In the genomic region with DNA sequence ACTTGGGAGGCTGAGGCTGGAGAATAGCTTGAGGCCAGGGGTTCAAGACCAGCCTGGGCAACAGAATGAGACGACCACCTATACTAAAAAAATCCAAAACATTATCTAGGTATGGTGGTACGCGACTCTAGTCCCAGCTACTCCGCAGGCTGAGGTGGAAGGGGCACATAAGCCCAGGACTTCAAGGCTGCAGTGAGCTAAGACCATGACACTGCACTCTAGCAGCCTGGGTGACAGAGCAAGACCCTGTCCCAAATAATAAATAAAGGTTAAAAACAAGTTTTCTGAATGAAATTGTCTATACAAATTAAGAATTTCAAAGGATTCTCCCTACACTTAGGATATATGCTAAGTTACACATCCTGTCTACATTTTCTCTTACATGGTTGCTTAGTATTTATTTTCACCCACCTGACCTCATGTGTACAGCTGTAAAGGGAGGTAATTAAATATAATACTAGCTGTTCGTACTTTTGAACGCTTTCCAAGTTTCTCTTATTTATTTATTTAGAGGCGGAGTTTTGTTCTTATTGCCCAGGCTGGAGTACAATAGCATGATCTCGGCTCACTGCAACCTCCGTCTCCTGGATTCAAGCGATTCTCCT, we compare ENCODE assay signal across 8 cellular contexts. TPM values are rescaled to one million over a fixed set of nuclear protein-coding genes. Genes with fewer than 3 reads are reported as not detected.
DNase-seq lines count a peak whose midpoint lies in the region; ATAC-seq and TF ChIP-seq lines count a peak whose summit lies in the region.

No MANE protein-coding gene starts in this region.

- no peak for TF ChIP-seq CTCF in left ventricle myocardium inferior (IDR thresholded peaks at IDR 0.05; ENCODE audit: borderline replicate concordance)
- no peak for TF ChIP-seq CTCF in liver (IDR thresholded peaks at IDR 0.05; ENCODE audit: low read depth, low read length, missing input control)

- H3K9me3 ChIP-seq in left ventricle myocardium inferior (replicated peaks) (no peaks in the 10 kb centered on the region), liver (ENCODE audit: control insufficient read depth in 4 of 4, low read length in 3 of 4) (no peaks in the 10 kb centered on the region)

- peaks cover 3% of the 10 kb centered on the region for H3K36me3 Mint-ChIP-seq in activated CD8-positive, alpha-beta T cell treated with anti-CD3 and anti-CD28 coated beads, Interleukin-2, amount 10 ng/mL, durations not matched to agents 7 days and 5 days (ENCODE audit: low read depth)

- intact Hi-C loops in left ventricle myocardium inferior (cut with micrococcal nuclease) = no loop called here
- intact Hi-C loops in left cardiac atrium (cut with DNase I) = loop anchor here in 1 of 2 donors (5.0 kb wide), 1 partner anchor 51 kb away; no protein-coding TSS in a partner anchor

- no peaks in the 10 kb centered on the region for H3K9me3 Mint-ChIP-seq in activated CD8-positive, alpha-beta T cell treated with anti-CD3 and anti-CD28 coated beads, Interleukin-2, amount 10 ng/mL, durations not matched to agents 7 days and 5 days (ENCODE audit: insufficient read depth)

- H3K27ac Mint-ChIP-seq in activated CD8-positive, alpha-beta T cell treated with anti-CD3 and anti-CD28 coated beads, Interleukin-2, amount 10 ng/mL, durations not matched to agents 7 days and 5 days = peak overlapping the region; percentile 95

- H3K9ac ChIP-seq in liver (ENCODE audit: low read depth in 1 of 2, low read length in 2 of 2) = peak overlapping the region; percentile 82 to 97

- WGBS in liver = 37% methylated on average over 10 of the region's 10 CpGs

- CTCF ChIA-PET in activated CD8-positive, alpha-beta T cell treated with anti-CD3 and anti-CD28 coated beads, Interleukin-2, amount 10 ng/mL, durations not matched to agents 7 days and 5 days (lab: Charles Lee) = interaction anchor here (1.0 to 4.2 kb wide), 10 partner anchors 8 to 77 kb away, joined by 4 to 30 read pairs (median 4); no protein-coding TSS in a partner anchor

- DNase-seq in left ventricle myocardium inferior (no peak), left cardiac atrium (no peak), ureter (ENCODE audit: low spot score) (peak; percentile 42), midbrain (lab: John Stamatoyannopoulos, UW) (no peak), occipital lobe (lab: John Stamatoyannopoulos, UW) (no peak)
- DNase-seq in activated CD8-positive, alpha-beta T cell treated with anti-CD3 and anti-CD28 coated beads, Interleukin-2, amount 10 ng/mL, durations not matched to agents 7 days and 5 days = no peak

- peaks cover 15% of the 10 kb centered on the region for H3K4me1 Mint-ChIP-seq in activated CD8-positive, alpha-beta T cell treated with anti-CD3 and anti-CD28 coated beads, Interleukin-2, amount 10 ng/mL, durations not matched to agents 7 days and 5 days (ENCODE audit: low read depth)

- no peaks in the 10 kb centered on the region for H3K27me3 ChIP-seq in left ventricle myocardium inferior (ENCODE audit: low read depth)
- H3K27me3 ChIP-seq in liver (ENCODE audit: control insufficient read depth in 4 of 4, insufficient read depth in 4 of 4, low read length in 3 of 4) = no peaks in the 10 kb centered on the region

- H3K36me3 ChIP-seq in left ventricle myocardium inferior (peaks cover under 1% of the 10 kb centered on the region), liver (ENCODE audit: control insufficient read depth in 4 of 4, insufficient read depth in 3 of 4, low read depth in 1 of 4, low read length in 3 of 4) (no peaks in the 10 kb centered on the region)

- TF ChIP-seq RAD21 in liver (IDR thresholded peaks at IDR 0.05) = no peak

- no peaks in the 10 kb centered on the region for H3K27me3 Mint-ChIP-seq in activated CD8-positive, alpha-beta T cell treated with anti-CD3 and anti-CD28 coated beads, Interleukin-2, amount 10 ng/mL, durations not matched to agents 7 days and 5 days (ENCODE audit: low read depth)

- POLR2A ChIA-PET in activated CD8-positive, alpha-beta T cell treated with anti-CD3 and anti-CD28 coated beads, Interleukin-2, amount 10 ng/mL, durations not matched to agents 7 days and 5 days (lab: Charles Lee) = interaction anchor here (0.8 to 3.3 kb wide), 7 partner anchors 10 to 85 kb away, joined by 3 to 19 read pairs (median 4); a partner anchor contains a TSS

- ATAC-seq in left cardiac atrium (no peak), HG02610 (IDR thresholded peaks at IDR 0.05; ENCODE audit: unreplicated experiment) (no peak)
- no peak for ATAC-seq in activated CD8-positive, alpha-beta T cell treated with anti-CD3 and anti-CD28 coated beads, Interleukin-2, amount 10 ng/mL, durations not matched to agents 7 days and 5 days

- peak overlapping the region; percentile 91 for H3K4me3 Mint-ChIP-seq in activated CD8-positive, alpha-beta T cell treated with anti-CD3 and anti-CD28 coated beads, Interleukin-2, amount 10 ng/mL, durations not matched to agents 7 days and 5 days

- peak overlapping the region; percentile 94 for H3K27ac ChIP-seq in left ventricle myocardium inferior (replicated peaks)
- H3K27ac ChIP-seq in liver (ENCODE audit: low read depth in 1 of 2, low read length in 2 of 2) = peak overlapping the region; percentile 88 to 89

- peaks cover 67% of the 10 kb centered on the region for H3K4me1 ChIP-seq in left ventricle myocardium inferior
- peaks cover 7 to 31% (median 22%) of the 10 kb centered on the region in 4 donors for H3K4me1 ChIP-seq in liver (ENCODE audit: control insufficient read depth in 4 of 4, insufficient read depth in 4 of 4, low read length in 3 of 4)

- H3K4me3 ChIP-seq in left ventricle myocardium inferior = peak overlapping the region; percentile 89
- H3K4me3 ChIP-seq in liver (ENCODE audit: low read depth in 1 of 3, low read length in 3 of 3) = peak overlapping the region; percentile 71 to 95 (median 73)

TF ChIP-seq in liver, 16 proteins besides CTCF, POLR2A, EP300 and RAD21 (continues in another document):
- TF ChIP-seq NR2F2 (IDR thresholded peaks at IDR 0.05) (no peak), EGR1 (IDR thresholded peaks at IDR 0.05; ENCODE audit: low read depth in 2 of 2) (no peak), HNF4G (IDR thresholded peaks at IDR 0.05) (no peak), YY1 (IDR thresholded peaks at IDR 0.05) (no peak), FOXA2 (IDR thresholded peaks at IDR 0.05) (no peak), HNF4A (conservative IDR thresholded peaks at IDR 0.05) (no peak), FOXA1 (IDR thresholded peaks at IDR 0.05) (no peak), JUND (IDR thresholded peaks at IDR 0.05) (no peak)
- TF ChIP-seq, protein P1, sequence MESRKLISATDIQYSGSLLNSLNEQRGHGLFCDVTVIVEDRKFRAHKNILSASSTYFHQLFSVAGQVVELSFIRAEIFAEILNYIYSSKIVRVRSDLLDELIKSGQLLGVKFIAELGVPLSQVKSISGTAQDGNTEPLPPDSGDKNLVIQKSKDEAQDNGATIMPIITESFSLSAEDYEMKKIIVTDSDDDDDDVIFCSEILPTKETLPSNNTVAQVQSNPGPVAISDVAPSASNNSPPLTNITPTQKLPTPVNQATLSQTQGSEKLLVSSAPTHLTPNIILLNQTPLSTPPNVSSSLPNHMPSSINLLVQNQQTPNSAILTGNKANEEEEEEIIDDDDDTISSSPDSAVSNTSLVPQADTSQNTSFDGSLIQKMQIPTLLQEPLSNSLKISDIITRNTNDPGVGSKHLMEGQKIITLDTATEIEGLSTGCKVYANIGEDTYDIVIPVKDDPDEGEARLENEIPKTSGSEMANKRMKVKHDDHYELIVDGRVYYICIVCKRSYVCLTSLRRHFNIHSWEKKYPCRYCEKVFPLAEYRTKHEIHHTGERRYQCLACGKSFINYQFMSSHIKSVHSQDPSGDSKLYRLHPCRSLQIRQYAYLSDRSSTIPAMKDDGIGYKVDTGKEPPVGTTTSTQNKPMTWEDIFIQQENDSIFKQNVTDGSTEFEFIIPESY (IDR thresholded peaks at IDR 0.05) = no peak
- TF ChIP-seq, protein P2, sequence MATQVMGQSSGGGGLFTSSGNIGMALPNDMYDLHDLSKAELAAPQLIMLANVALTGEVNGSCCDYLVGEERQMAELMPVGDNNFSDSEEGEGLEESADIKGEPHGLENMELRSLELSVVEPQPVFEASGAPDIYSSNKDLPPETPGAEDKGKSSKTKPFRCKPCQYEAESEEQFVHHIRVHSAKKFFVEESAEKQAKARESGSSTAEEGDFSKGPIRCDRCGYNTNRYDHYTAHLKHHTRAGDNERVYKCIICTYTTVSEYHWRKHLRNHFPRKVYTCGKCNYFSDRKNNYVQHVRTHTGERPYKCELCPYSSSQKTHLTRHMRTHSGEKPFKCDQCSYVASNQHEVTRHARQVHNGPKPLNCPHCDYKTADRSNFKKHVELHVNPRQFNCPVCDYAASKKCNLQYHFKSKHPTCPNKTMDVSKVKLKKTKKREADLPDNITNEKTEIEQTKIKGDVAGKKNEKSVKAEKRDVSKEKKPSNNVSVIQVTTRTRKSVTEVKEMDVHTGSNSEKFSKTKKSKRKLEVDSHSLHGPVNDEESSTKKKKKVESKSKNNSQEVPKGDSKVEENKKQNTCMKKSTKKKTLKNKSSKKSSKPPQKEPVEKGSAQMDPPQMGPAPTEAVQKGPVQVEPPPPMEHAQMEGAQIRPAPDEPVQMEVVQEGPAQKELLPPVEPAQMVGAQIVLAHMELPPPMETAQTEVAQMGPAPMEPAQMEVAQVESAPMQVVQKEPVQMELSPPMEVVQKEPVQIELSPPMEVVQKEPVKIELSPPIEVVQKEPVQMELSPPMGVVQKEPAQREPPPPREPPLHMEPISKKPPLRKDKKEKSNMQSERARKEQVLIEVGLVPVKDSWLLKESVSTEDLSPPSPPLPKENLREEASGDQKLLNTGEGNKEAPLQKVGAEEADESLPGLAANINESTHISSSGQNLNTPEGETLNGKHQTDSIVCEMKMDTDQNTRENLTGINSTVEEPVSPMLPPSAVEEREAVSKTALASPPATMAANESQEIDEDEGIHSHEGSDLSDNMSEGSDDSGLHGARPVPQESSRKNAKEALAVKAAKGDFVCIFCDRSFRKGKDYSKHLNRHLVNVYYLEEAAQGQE (IDR thresholded peaks at IDR 0.05) = no peak
- TF ChIP-seq, protein P3, sequence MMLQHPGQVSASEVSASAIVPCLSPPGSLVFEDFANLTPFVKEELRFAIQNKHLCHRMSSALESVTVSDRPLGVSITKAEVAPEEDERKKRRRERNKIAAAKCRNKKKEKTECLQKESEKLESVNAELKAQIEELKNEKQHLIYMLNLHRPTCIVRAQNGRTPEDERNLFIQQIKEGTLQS (IDR thresholded peaks at IDR 0.05) = no peak

RNA-seq across cellular contexts. Expression of a gene that starts 1.6 kb away (rescaled TPM):
- total RNA-seq in left ventricle myocardium inferior (175 TPM), left cardiac atrium (10 to 100 TPM; 57.9 to 73.8 TPM), liver (10 to 100 TPM; 11.7 to 59.2 TPM), ureter (16.8 TPM), occipital lobe (11.2 TPM)
- 10 to 100 TPM; 19.0 to 19.7 TPM for total RNA-seq in activated CD8-positive, alpha-beta T cell treated with anti-CD3 and anti-CD28 coated beads, Interleukin-2, amount 10 ng/mL, durations not matched to agents 7 days and 5 days
- polyA plus RNA-seq in liver = 10 to 100 TPM in 1 of 2 donors, 1 to 10 TPM in 1; 5.4 to 23.8 TPM

RNA-seq across cellular contexts. Expression of a gene that starts 48.1 kb away (rescaled TPM):
- total RNA-seq in left ventricle myocardium inferior (15.7 TPM), left cardiac atrium (10 to 100 TPM; 11.7 to 18.6 TPM), liver (100 to 1,000 TPM in 1 of 2 donors, 10 to 100 TPM in 1; 22.8 to 113 TPM), ureter (54.9 TPM), occipital lobe (52.6 TPM)
- 10 to 100 TPM; 22.0 to 23.1 TPM for total RNA-seq in activated CD8-positive, alpha-beta T cell treated with anti-CD3 and anti-CD28 coated beads, Interleukin-2, amount 10 ng/mL, durations not matched to agents 7 days and 5 days
- 10 to 100 TPM; 31.6 to 44.8 TPM for polyA plus RNA-seq in liver
